Comparison of ENCODE assay signal across 10 cellular contexts in genomic region chr6:51007237-51007636, GRCh38.
"Had no signal": no experiment of that assay in that cellular context is flagged by ENCODE, and none has a peak within 500 bp of the region (broad histone marks: within the 10 kb centered on the region; RNA-seq: fewer than 3 reads in every experiment).

No MANE protein-coding gene starts in this region.

- ATAC-seq: GM23338, HCT116 had no signal

- DNase-seq: GOT3, H7, H9, HCEC 1CT, HFFc6 had no signal

- FAIRE-seq: H1, H54 had no signal

- H3K36me3 ChIP-seq: HAP-1 had no signal

- H3K4me2 ChIP-seq: GM23338 had no signal

- H3K4me1 ChIP-seq: HAP-1 had no signal

- H3K9me3 ChIP-seq: HAP-1 had no signal

- H2AFZ ChIP-seq: GM23338 had no signal

- H3K4me3 ChIP-seq: GM23338, HAP-1 had no signal
